Comparison of ENCODE assay signal across 20 cellular contexts in genomic region chr10:100646033-100646432, GRCh38.
DNase-seq lines count a peak whose midpoint lies in the region; ATAC-seq and TF ChIP-seq lines count a peak whose summit lies in the region.
"Had no signal": no experiment of that assay in that cellular context is flagged by ENCODE, and none has a peak within 500 bp of the region (broad histone marks: within the 10 kb centered on the region; RNA-seq: fewer than 3 reads in every experiment).

No MANE protein-coding gene starts in this region.

- TF ChIP-seq POLR2A in GM18505 (IDR thresholded peaks at IDR 0.05; ENCODE audit: borderline replicate concordance, extremely low read depth, insufficient read depth, insufficient read length): no peak

- H3K4me3 ChIP-seq in osteoblast (ENCODE audit: insufficient read depth, low read length): no peak overlapping the region
- H3K4me3 ChIP-seq: GM12878, GM23248 had no signal

- H3K36me3 ChIP-seq in osteoblast (ENCODE audit: insufficient read depth, low read length): no peaks in the 10 kb centered on the region
- H3K36me3 ChIP-seq: BE2C had no signal

- no peaks in the 10 kb centered on the region for H3K4me1 Mint-ChIP-seq in glutamatergic neuron (ENCODE audit: low read depth, unreplicated experiment)
- H3K4me1 Mint-ChIP-seq: CD8-positive, alpha-beta memory T cell had no signal

- H3K27me3 ChIP-seq in osteoblast (ENCODE audit: insufficient read depth, low read length): peaks cover 31% of the 10 kb centered on the region
- H3K27me3 ChIP-seq: BE2C had no signal

- H3K36me3 Mint-ChIP-seq in glutamatergic neuron (ENCODE audit: unreplicated experiment): no peaks in the 10 kb centered on the region
- H3K36me3 Mint-ChIP-seq: CD4-positive, CD25-positive, alpha-beta regulatory T cell; CD8-positive, alpha-beta memory T cell had no signal

- no peaks in the 10 kb centered on the region for H4K20me1 ChIP-seq in osteoblast (ENCODE audit: insufficient read depth, low read length)

- no peaks in the 10 kb centered on the region for H3K79me2 ChIP-seq in osteoblast (ENCODE audit: insufficient read depth, low read length)

- peaks cover 12% of the 10 kb centered on the region for H3K27me3 Mint-ChIP-seq in glutamatergic neuron (ENCODE audit: unreplicated experiment)

- H3K9me3 ChIP-seq in osteoblast (ENCODE audit: low read depth, low read length): no peaks in the 10 kb centered on the region
- H3K9me3 ChIP-seq: BE2C had no signal

- peak overlapping the region; percentile 59 for H3K27ac Mint-ChIP-seq in glutamatergic neuron (ENCODE audit: unreplicated experiment)
- H3K27ac Mint-ChIP-seq: CD4-positive, CD25-positive, alpha-beta regulatory T cell; H9 had no signal

- H3K9me3 Mint-ChIP-seq in glutamatergic neuron (ENCODE audit: unreplicated experiment): peaks cover 2% of the 10 kb centered on the region
- H3K9me3 Mint-ChIP-seq: H9 had no signal

- no peaks in the 10 kb centered on the region for H3K4me1 ChIP-seq in osteoblast (ENCODE audit: insufficient read depth, low read length)
- H3K4me1 ChIP-seq: BE2C had no signal

- DNase-seq in NCI-H526 treated with DMSO at 0.1 percent for 48 hours (lab: John Stamatoyannopoulos, UW): peak; percentile 34
- DNase-seq in glutamatergic neuron: no peak
- peak; percentile 18 for DNase-seq in osteoblast (ENCODE audit: insufficient read length, low spot score, missing footprints)
- no peak for DNase-seq in dermis blood vessel endothelial cell
- DNase-seq in stimulated activated naive CD8-positive, alpha-beta T cell treated with anti-CD3 and anti-CD28 coated beads, Interleukin-15, Interleukin-2, amounts not matched to agents 100 U/mL and 50 U/mL, for 24 hours: no peak
- DNase-seq: ACHN; BE2C; C1 segment of cervical spinal cord; CD4-positive, CD25-positive, alpha-beta regulatory T cell; CD8-positive, alpha-beta memory T cell; COR-L47; DMS 273 treated with DMSO at 0.1 percent for 48 hours; DMS53; DND-41; EL; GM23248; H9 had no signal

- no peak for TF ChIP-seq CTCF in glutamatergic neuron (IDR thresholded peaks at IDR 0.05; ENCODE audit: partially characterized antibody, unreplicated experiment)
- no peak for TF ChIP-seq CTCF in osteoblast (IDR thresholded peaks at IDR 0.05; ENCODE audit: extremely low read depth, low read depth, low read length)

- no peak for ATAC-seq in stimulated activated naive CD8-positive, alpha-beta T cell treated with anti-CD3 and anti-CD28 coated beads, Interleukin-15, Interleukin-2, amounts not matched to agents 100 U/mL and 50 U/mL, for 24 hours
- ATAC-seq in GM18505 (IDR thresholded peaks at IDR 0.05; ENCODE audit: unreplicated experiment): no peak
- ATAC-seq: GM12878 had no signal

- no peak overlapping the region for H3K27ac ChIP-seq in osteoblast (ENCODE audit: low read depth, low read length)
- H3K27ac ChIP-seq: GM23248, HL-60 had no signal

- H2AFZ ChIP-seq in osteoblast (ENCODE audit: low read length): no peak overlapping the region
- H2AFZ ChIP-seq: GM23248 had no signal

- no peak overlapping the region for H3K4me3 Mint-ChIP-seq in glutamatergic neuron (ENCODE audit: unreplicated experiment)
- H3K4me3 Mint-ChIP-seq: CD4-positive, CD25-positive, alpha-beta regulatory T cell; CD8-positive, alpha-beta memory T cell; H9 had no signal

- no peak overlapping the region for H3K4me2 ChIP-seq in osteoblast (ENCODE audit: insufficient read depth, low read length)

Comparison
In these comparisons a context has a peak if more than half of its experiments do, and no peak if none do; other contexts are left out.
1. DNase-seq: peak in NCI-H526 treated with DMSO at 0.1 percent for 48 hours (single experiment) and osteoblast (single experiment); none in glutamatergic neuron (single experiment), dermis blood vessel endothelial cell (single experiment) and stimulated activated naive CD8-positive, alpha-beta T cell treated with anti-CD3 and anti-CD28 coated beads, Interleukin-15, Interleukin-2, amounts not matched to agents 100 U/mL and 50 U/mL, for 24 hours (single experiment).